9 cellular contexts compared by ENCODE assay signal in genomic region chr19:3977242-3978143, GRCh38. TPM values are rescaled to one million over a fixed set of nuclear protein-coding genes. Genes with fewer than 3 reads are reported as not detected.
DNase-seq lines count a peak whose midpoint lies in the region; ATAC-seq, FAIRE-seq and TF ChIP-seq lines count a peak whose summit lies in the region.
"Had no signal": no experiment of that assay in that cellular context is flagged by ENCODE, and none has a peak within 500 bp of the region (broad histone marks: within the 10 kb centered on the region; RNA-seq: fewer than 3 reads in every experiment).

No MANE protein-coding gene starts in this region.

- intact Hi-C loops in ovary (cut with DNase I): no loop called here

- H3K14ac ChIP-seq in H1 (ENCODE audit: insufficient read length): no peak overlapping the region

- no peak overlapping the region for H3K23ac ChIP-seq in H1 (ENCODE audit: insufficient read length)

- peaks cover 0 to 2% (median under 1%) of the 10 kb centered on the region in 4 experiments; a peak in 4 of 7 replicates for H3K4me1 ChIP-seq in H1 (replicated peaks in 1 of 4; ENCODE audit: control insufficient read depth in 3 of 4, insufficient read depth in 4 of 4, low read length in 3 of 4)
- H3K4me1 ChIP-seq in ovary (ENCODE audit: insufficient read depth): no peaks in the 10 kb centered on the region

- peaks cover 7% of the 10 kb centered on the region for H3K36me3 Mint-ChIP-seq in IgD-negative memory B cell

- H3K4me3 ChIP-seq in GM06990 (replicated peaks; ENCODE audit: low read depth, low read length) (no peak overlapping the region), H1 (ENCODE audit: extremely low read depth in 1 of 4, insufficient read depth in 2 of 4, low read depth in 3 of 4, low read length in 4 of 4) (no peak overlapping the region), ovary (no peak overlapping the region)

- H3K4me1 Mint-ChIP-seq in IgD-negative memory B cell: peaks cover 0 to 3% (median 3%) of the 10 kb centered on the region in 3 donors

- peaks cover 13% of the 10 kb centered on the region for H3K79me1 ChIP-seq in H1 (ENCODE audit: low read depth, low read length)

- TF ChIP-seq CTCF in GM06990 (IDR thresholded peaks at IDR 0.05; ENCODE audit: insufficient read depth, low read length, poor library complexity, severe bottlenecking) (peak; percentile 7), H1 (IDR thresholded peaks at IDR 0.05; ENCODE audit: control extremely low read depth in 1 of 3, insufficient read depth in 1 of 3, low read depth in 1 of 3, low read length in 3 of 3) (peak; percentile 31 to 53 (median 44)), ovary (IDR thresholded peaks at IDR 0.05) (no peak)

- FAIRE-seq in H1 (lab: Jason Lieb, UNC): no peak

- no peak overlapping the region for H3K56ac ChIP-seq in H1 (replicated peaks; ENCODE audit: insufficient read length, low read depth, low read length)

- H2AFZ ChIP-seq in H1 (ENCODE audit: low read length): no peak overlapping the region

- ATAC-seq in GM21447 (IDR thresholded peaks at IDR 0.05; ENCODE audit: unreplicated experiment): no peak

- no peaks in the 10 kb centered on the region for H3K9me3 Mint-ChIP-seq in IgD-negative memory B cell

- H4K91ac ChIP-seq in H1 (replicated peaks; ENCODE audit: insufficient read length, low read length): no peak overlapping the region

- TF ChIP-seq RAD21 in H1 (IDR thresholded peaks at IDR 0.05 in 1 of 2, conservative IDR thresholded peaks at IDR 0.05 in 1 of 2; ENCODE audit: low read depth in 2 of 2, low read length in 2 of 2): 0 out of 4 replicates have a peak, but pooled peaks of 1 of the 2 experiments have one; percentile 2

- H2BK15ac ChIP-seq in H1 (ENCODE audit: low read length): no peak overlapping the region

- peaks cover 67% of the 10 kb centered on the region for H3K36me3 ChIP-seq in GM06990 (ENCODE audit: control insufficient read depth, insufficient read depth, low read length)
- peaks cover 65 to 76% (median 73%) of the 10 kb centered on the region in 4 experiments for H3K36me3 ChIP-seq in H1 (ENCODE audit: control insufficient read depth in 2 of 4, insufficient read depth in 4 of 4, low read length in 3 of 4)
- H3K36me3 ChIP-seq in ovary: no peaks in the 10 kb centered on the region

- WGBS in H1 (ENCODE audit: extremely low coverage in 1 of 2, insufficient coverage in 1 of 2, insufficient read length in 1 of 2, insufficient replicate concordance in 2 of 2, low coverage in 1 of 2, low lambda C conversion rate in 2 of 2, missing lambda C conversion rate in 1 of 2), 2 experiments: 96% methylated on average over 55 of the region's 59 CpGs; no CpG with 5 or more reads in 1 of the 2 experiments
- 78 to 87% (median 81%) methylated on average over 58 to 59 of the region's 59 CpGs for WGBS in ovary, 3 donors

- H3K27ac Mint-ChIP-seq in IgD-negative memory B cell: peak overlapping the region; percentile 23 to 85 (median 78)

- H3K18ac ChIP-seq in H1 (ENCODE audit: extremely low read depth, low read length): no peak overlapping the region

- H3K23me2 ChIP-seq in H1 (ENCODE audit: low read depth, low read length): no peaks in the 10 kb centered on the region

- TF ChIP-seq POLR2A in H1 (IDR thresholded peaks at IDR 0.05; ENCODE audit: control extremely low read depth in 1 of 2, low read depth in 2 of 2, low read length in 2 of 2) (peak; percentile 37 to 45), ovary (IDR thresholded peaks at IDR 0.05) (no peak)

- no peak overlapping the region for H2AK5ac ChIP-seq in H1 (ENCODE audit: low read depth, low read length)

- H3K79me2 ChIP-seq in H1 (ENCODE audit: control insufficient read depth in 1 of 2, insufficient read depth in 2 of 2, low read length in 2 of 2): peaks cover 3 to 40% of the 10 kb centered on the region in 2 experiments; a peak in 3 of 4 replicates

- no peak overlapping the region for H2BK12ac ChIP-seq in H1 (ENCODE audit: low read depth, low read length)

- POLR2A ChIA-PET in H1 (lab: Charles Lee; ENCODE audit: partially characterized antibody): interaction anchor here (0.7 to 12.0 kb wide), 7 partner anchors 7 to 121 kb away, joined by 3 to 870 read pairs (median 4); partner anchors contain the start of genes DAPK3 and EEF2

- DNase-seq in GM06990 (ENCODE audit: extremely low read depth, insufficient read length) (no peak), H1 (ENCODE audit: low read depth in 1 of 2, low spot score in 2 of 2) (peak in 1 of 2 experiments; percentile 54), ovary (peak; percentile 15 to 51 (median 38)), NCI-H2081 (lab: John Stamatoyannopoulos, UW) (no peak), NCI-H146 (lab: John Stamatoyannopoulos, UW) (no peak)
- DNase-seq: GOT3 had no signal

- H3K4me3 Mint-ChIP-seq in IgD-negative memory B cell: peak overlapping the region in 1 of 4 donors; percentile 69

- no peak overlapping the region for H4K5ac ChIP-seq in H1 (ENCODE audit: insufficient read length, low read depth, low read length)

- CTCF ChIA-PET in H1 (lab: Charles Lee; ENCODE audit: partially characterized antibody): interaction anchor here (1.6 to 2.1 kb wide), 2 partner anchors 11 to 23 kb away, joined by 3 to 6 read pairs; no protein-coding TSS in a partner anchor

- H2BK120ac ChIP-seq in H1 (replicated peaks; ENCODE audit: low read depth, low read length): no peak overlapping the region

- H3K4ac ChIP-seq in H1 (replicated peaks; ENCODE audit: insufficient read length, low read depth, low read length): no peak overlapping the region

- TF ChIP-seq EP300 in H1 (IDR thresholded peaks at IDR 0.05; ENCODE audit: borderline replicate concordance in 1 of 2, low read depth in 2 of 2, low read length in 2 of 2): no peak
- no peak for TF ChIP-seq EP300 in ovary (IDR thresholded peaks at IDR 0.05)

- peak overlapping the region; percentile 90 for H4K8ac ChIP-seq in H1 (ENCODE audit: extremely low read depth, insufficient read depth, low read length)

- peaks cover 63 to 65% of the 10 kb centered on the region in 2 experiments for H4K20me1 ChIP-seq in H1 (replicated peaks in 1 of 2; ENCODE audit: control insufficient read depth in 1 of 2, insufficient read depth in 2 of 2, low read length in 2 of 2)

- H3K9me3 ChIP-seq in H1 (ENCODE audit: insufficient read depth in 2 of 2, low read depth in 1 of 2, low read length in 1 of 2): no peaks in the 10 kb centered on the region
- H3K9me3 ChIP-seq in ovary: no peaks in the 10 kb centered on the region

- H3K27me3 Mint-ChIP-seq in IgD-negative memory B cell: no peaks in the 10 kb centered on the region

- H2BK5ac ChIP-seq in H1 (ENCODE audit: low read depth, low read length): no peak overlapping the region; the same call in 1 of the 2 replicates

- no peak overlapping the region for H3K9ac ChIP-seq in H1 (replicated peaks in 1 of 4; ENCODE audit: extremely low read depth in 1 of 4, low read depth in 3 of 4, low read length in 3 of 4)

- no peak overlapping the region for H2BK20ac ChIP-seq in H1 (ENCODE audit: low read length)

- H3K27ac ChIP-seq in H1 (ENCODE audit: low read depth, low read length) (no peak overlapping the region), ovary (no peak overlapping the region)
- H3K27ac ChIP-seq: HL-60 had no signal

- H3K27me3 ChIP-seq in GM06990 (replicated peaks; ENCODE audit: control insufficient read depth, insufficient read depth, low read length): no peaks in the 10 kb centered on the region
- H3K27me3 ChIP-seq in H1 (replicated peaks in 1 of 4; ENCODE audit: control insufficient read depth in 3 of 4, extremely low read depth in 1 of 4, insufficient read depth in 3 of 4, low read length in 3 of 4): no peaks in the 10 kb centered on the region
- no peaks in the 10 kb centered on the region for H3K27me3 ChIP-seq in ovary

- H3K4me2 ChIP-seq in H1 (ENCODE audit: insufficient read depth in 1 of 2, low read depth in 2 of 2, low read length in 2 of 2): no peak overlapping the region

RNA-seq across cellular contexts. Expression of gene DAPK3, which starts 6.6 kb away (rescaled TPM):
- polyA plus RNA-seq in IgD-negative memory B cell (34.7 TPM), H1 (2011; rRNA removed) (53.2 and 76.8 TPM in 2 replicates), ovary (10 to 100 TPM in 1 of 2 donors, 1 to 10 TPM in 1; 8.3 to 66.5 TPM)
- total RNA-seq in H1 (2021; fragmentation: NEBNext Ultra II Directional; extraction: Animal tissue kit (Norgen Biotek cat#: 25700)): 78.1 and 80.8 TPM in 2 replicates
- polyA plus RNA-seq in H1 (2011; cell fraction: cytosol; rRNA removed): 70.8 TPM
- 106 TPM for polyA plus RNA-seq in H1 (2011; cell fraction: nucleus; rRNA removed)
- polyA plus RNA-seq in H1 (2012, experiment 1 of 2): 67.8 to 88.3 TPM (median 85.3 TPM) in 4 replicates
- polyA plus RNA-seq in H1 (2012, experiment 2 of 2): 51.5 TPM
- 41.4 TPM for polyA plus RNA-seq in H1 (2013, experiment 1 of 2)
- 42.2 TPM for polyA plus RNA-seq in H1 (2013, experiment 2 of 2)
- polyA minus RNA-seq in H1 (2011; rRNA and poly(A)+ RNA removed): 29.4 and 48.1 TPM in 2 replicates
- 45.4 TPM for polyA minus RNA-seq in H1 (2011; cell fraction: cytosol; rRNA and poly(A)+ RNA removed)
- polyA minus RNA-seq in H1 (2011; cell fraction: nucleus; rRNA and poly(A)+ RNA removed): 29.7 TPM
- 100 to 1,000 TPM in 1 of 7 donors, 10 to 100 TPM in 6; 46.3 to 101 (median 57.0) TPM for total RNA-seq in ovary

RNA-seq across cellular contexts. Expression of gene EEF2, which starts 7.8 kb away (rescaled TPM):
- polyA plus RNA-seq in IgD-negative memory B cell (1,056 TPM), H1 (2011; rRNA removed) (1,554 and 2,482 TPM in 2 replicates), ovary (1,000 to 10,000 TPM; 2,682 to 3,932 TPM)
- 3,380 and 3,443 TPM in 2 replicates for total RNA-seq in H1 (2021; fragmentation: NEBNext Ultra II Directional; extraction: Animal tissue kit (Norgen Biotek cat#: 25700))
- 2,432 TPM for polyA plus RNA-seq in H1 (2011; cell fraction: cytosol; rRNA removed)
- 2,476 TPM for polyA plus RNA-seq in H1 (2011; cell fraction: nucleus; rRNA removed)
- polyA plus RNA-seq in H1 (2012, experiment 1 of 2): 3,535 to 4,309 TPM (median 3,652 TPM) in 4 replicates
- 3,970 TPM for polyA plus RNA-seq in H1 (2012, experiment 2 of 2)
- 1,821 TPM for polyA plus RNA-seq in H1 (2013, experiment 1 of 2)
- 1,896 TPM for polyA plus RNA-seq in H1 (2013, experiment 2 of 2)
- polyA minus RNA-seq in H1 (2011; rRNA and poly(A)+ RNA removed): 1,497 and 1,567 TPM in 2 replicates
- 2,226 TPM for polyA minus RNA-seq in H1 (2011; cell fraction: cytosol; rRNA and poly(A)+ RNA removed)
- polyA minus RNA-seq in H1 (2011; cell fraction: nucleus; rRNA and poly(A)+ RNA removed): 1,168 TPM
- 1,000 to 10,000 TPM; 1,491 to 4,634 (median 4,119) TPM for total RNA-seq in ovary

RNA-seq across cellular contexts. Expression of gene PIAS4, which starts 30.0 kb away (rescaled TPM):
- polyA plus RNA-seq in IgD-negative memory B cell (8.9 TPM), H1 (2011; rRNA removed) (30.2 and 50.9 TPM in 2 replicates), ovary (10 to 100 TPM in 1 of 2 donors, 1 to 10 TPM in 1; 5.2 to 18.9 TPM)
- 41.4 and 51.4 TPM in 2 replicates for total RNA-seq in H1 (2021; fragmentation: NEBNext Ultra II Directional; extraction: Animal tissue kit (Norgen Biotek cat#: 25700))
- polyA plus RNA-seq in H1 (2011; cell fraction: cytosol; rRNA removed): 20.8 TPM
- polyA plus RNA-seq in H1 (2011; cell fraction: nucleus; rRNA removed): 63.1 TPM
- polyA plus RNA-seq in H1 (2012, experiment 1 of 2): 38.4 to 43.8 TPM (median 41.8 TPM) in 4 replicates
- 41.0 TPM for polyA plus RNA-seq in H1 (2012, experiment 2 of 2)
- 50.9 TPM for polyA plus RNA-seq in H1 (2013, experiment 1 of 2)
- polyA plus RNA-seq in H1 (2013, experiment 2 of 2): 51.6 TPM
- polyA minus RNA-seq in H1 (2011; rRNA and poly(A)+ RNA removed): 15.1 and 22.0 TPM in 2 replicates
- polyA minus RNA-seq in H1 (2011; cell fraction: cytosol; rRNA and poly(A)+ RNA removed): 18.9 TPM
- polyA minus RNA-seq in H1 (2011; cell fraction: nucleus; rRNA and poly(A)+ RNA removed): 25.7 TPM
- total RNA-seq in ovary: 10 to 100 TPM; 11.6 to 29.7 (median 23.6) TPM

RNA-seq across cellular contexts. Expression of gene NMRK2, which starts 44.6 kb away (rescaled TPM):
- polyA plus RNA-seq in IgD-negative memory B cell (not detected), H1 (2011; rRNA removed) (206 and 227 TPM in 2 replicates), ovary (under 1 TPM in 1 of 2 donors, not detected in 1; 0.93 TPM)
- 86.2 and 87.4 TPM in 2 replicates for total RNA-seq in H1 (2021; fragmentation: NEBNext Ultra II Directional; extraction: Animal tissue kit (Norgen Biotek cat#: 25700))
- 162 TPM for polyA plus RNA-seq in H1 (2011; cell fraction: cytosol; rRNA removed)
- 147 TPM for polyA plus RNA-seq in H1 (2011; cell fraction: nucleus; rRNA removed)
- 91.2 to 153 TPM (median 146 TPM) in 4 replicates for polyA plus RNA-seq in H1 (2012, experiment 1 of 2)
- polyA plus RNA-seq in H1 (2012, experiment 2 of 2): 175 TPM
- 74.9 TPM for polyA plus RNA-seq in H1 (2013, experiment 1 of 2)
- polyA plus RNA-seq in H1 (2013, experiment 2 of 2): 74.3 TPM
- 24.2 and 37.1 TPM in 2 replicates for polyA minus RNA-seq in H1 (2011; rRNA and poly(A)+ RNA removed)
- polyA minus RNA-seq in H1 (2011; cell fraction: cytosol; rRNA and poly(A)+ RNA removed): 54.2 TPM
- 39.7 TPM for polyA minus RNA-seq in H1 (2011; cell fraction: nucleus; rRNA and poly(A)+ RNA removed)
- total RNA-seq in ovary: under 1 TPM in 3 of 7 donors, not detected in 4; 0.26 to 0.40 (median 0.40) TPM

Comparison
In these comparisons a context has a peak if more than half of its experiments do, and no peak if none do; other contexts are left out.
1. DNase-seq: peak in ovary (5 of 5); none in GM06990 (single experiment), NCI-H2081 (0 of 2) and NCI-H146 (single experiment).
2. CTCF ChIP-seq: peak in GM06990 (single experiment) and H1 (3 of 3); none in ovary (0 of 3).